In genomic region chr1:156319664-156320063, GRCh38 we compare ENCODE assay signal across 8 cellular contexts. TPM values are rescaled to one million over a fixed set of nuclear protein-coding genes. Genes with fewer than 3 reads are reported as not detected.
DNase-seq lines count a peak whose midpoint lies in the region; ATAC-seq and TF ChIP-seq lines count a peak whose summit lies in the region.

No MANE protein-coding gene starts in this region.

- H2AFZ ChIP-seq in OCI-LY3 (ENCODE audit: low read depth, low read length), result no peak overlapping the region

- H3K79me2 ChIP-seq in OCI-LY3 (ENCODE audit: low read length), result no peaks in the 10 kb centered on the region

- H4K20me1 ChIP-seq in OCI-LY3 (ENCODE audit: insufficient read depth, low read length), result no peaks in the 10 kb centered on the region

- H3K36me3 Mint-ChIP-seq in activated T-cell treated with anti-CD3 and anti-CD28 coated beads, Interleukin-2, amount 50 U/mL, for 24 hours (ENCODE audit: low read depth), result peaks cover 96% of the 10 kb centered on the region
- H3K36me3 Mint-ChIP-seq in WTC11, result peaks cover 85% of the 10 kb centered on the region

- H3K4me3 ChIP-seq in OCI-LY3 (ENCODE audit: low read length), result no peak overlapping the region
- H3K4me3 ChIP-seq in esophagus squamous epithelium, result no peak overlapping the region
- no peak overlapping the region for H3K4me3 ChIP-seq in testis

- TF ChIP-seq CTCF in OCI-LY3 (IDR thresholded peaks at IDR 0.05; ENCODE audit: low read depth, low read length), result peak; percentile 69
- TF ChIP-seq CTCF in esophagus squamous epithelium (IDR thresholded peaks at IDR 0.05), result peak in 4 of 6 experiments; percentile 23 to 57 (median 46)
- peak in 2 of 3 experiments; percentile 36 to 48 for TF ChIP-seq CTCF in testis (IDR thresholded peaks at IDR 0.05)
- no peak for TF ChIP-seq CTCF in WTC11 (IDR thresholded peaks at IDR 0.05)

- H3K4me1 Mint-ChIP-seq in activated T-cell treated with anti-CD3 and anti-CD28 coated beads, Interleukin-2, amount 50 U/mL, for 24 hours (ENCODE audit: low read depth), result no peaks in the 10 kb centered on the region
- H3K4me1 Mint-ChIP-seq in WTC11, result no peaks in the 10 kb centered on the region

- no peak overlapping the region for H3K4me2 ChIP-seq in OCI-LY3 (ENCODE audit: low read length)

- H3K9ac ChIP-seq in OCI-LY3 (ENCODE audit: low read length), result no peak overlapping the region

- DNase-seq in activated T-cell treated with anti-CD3 and anti-CD28 coated beads, Interleukin-2, amount 50 U/mL, for 24 hours, result peak; percentile 26
- DNase-seq in activated T-cell treated with anti-CD3 and anti-CD28 coated beads, Interleukin-2, amount 50 U/mL, for 1 hour, result no peak
- DNase-seq in esophagus squamous epithelium (lab: John Stamatoyannopoulos, UW), result no peak
- no peak for DNase-seq in testis
- DNase-seq in WTC11 (ENCODE audit: low spot score), result no peak

- no peak overlapping the region for H3K27ac ChIP-seq in OCI-LY3 (ENCODE audit: low read length)
- no peak overlapping the region for H3K27ac ChIP-seq in esophagus squamous epithelium
- H3K27ac ChIP-seq in testis, result no peak overlapping the region

- no peaks in the 10 kb centered on the region for H3K27me3 Mint-ChIP-seq in activated T-cell treated with anti-CD3 and anti-CD28 coated beads, Interleukin-2, amount 50 U/mL, for 24 hours
- no peaks in the 10 kb centered on the region for H3K27me3 Mint-ChIP-seq in WTC11 (ENCODE audit: low read depth)

- no peaks in the 10 kb centered on the region for H3K4me1 ChIP-seq in OCI-LY3 (ENCODE audit: low read length)
- no peaks in the 10 kb centered on the region for H3K4me1 ChIP-seq in esophagus squamous epithelium
- no peaks in the 10 kb centered on the region for H3K4me1 ChIP-seq in testis

- no peaks in the 10 kb centered on the region for H3K9me3 Mint-ChIP-seq in activated T-cell treated with anti-CD3 and anti-CD28 coated beads, Interleukin-2, amount 50 U/mL, for 24 hours
- H3K9me3 Mint-ChIP-seq in WTC11, result no peaks in the 10 kb centered on the region

- intact Hi-C loops in esophagus squamous epithelium (cut with DNase I), result loop anchor here (10.0 kb wide), 1 partner anchor 65 kb away; no protein-coding TSS in a partner anchor
- intact Hi-C loops in testis (cut with DNase I; ENCODE audit: low total_unique reads), result no loop called here

- H3K4me3 Mint-ChIP-seq in activated T-cell treated with anti-CD3 and anti-CD28 coated beads, Interleukin-2, amount 50 U/mL, for 24 hours, result no peak overlapping the region
- H3K4me3 Mint-ChIP-seq in WTC11, result no peak overlapping the region

- H3K36me3 ChIP-seq in OCI-LY3 (replicated peaks; ENCODE audit: low read depth, low read length), result peaks cover 71% of the 10 kb centered on the region
- H3K36me3 ChIP-seq in esophagus squamous epithelium, result peaks cover 49 to 100% (median 78%) of the 10 kb centered on the region in 3 donors
- no peaks in the 10 kb centered on the region for H3K36me3 ChIP-seq in testis (ENCODE audit: low read depth, missing control alignments)

- POLR2A ChIA-PET in WTC11 (lab: Charles Lee), result no interaction called here

- TF ChIP-seq POLR2A in esophagus squamous epithelium (IDR thresholded peaks at IDR 0.05), result no peak
- no peak for TF ChIP-seq POLR2A in testis (IDR thresholded peaks at IDR 0.05)

- H3K9me3 ChIP-seq in OCI-LY3 (ENCODE audit: insufficient read depth, low read length) (no peaks in the 10 kb centered on the region), esophagus squamous epithelium (no peaks in the 10 kb centered on the region), testis (no peaks in the 10 kb centered on the region)

- CTCF ChIA-PET in WTC11 (lab: Charles Lee), result interaction anchor here (0.7 to 1.8 kb wide), 18 partner anchors 10 to 183 kb away, joined by 3 to 14 read pairs (median 4); partner anchors contain the start of genes CCT3, SMG5, TMEM79 and TSACC

- ATAC-seq in WTC11, result no peak
- ATAC-seq in GM21447 (IDR thresholded peaks at IDR 0.05; ENCODE audit: unreplicated experiment), result no peak
- ATAC-seq in HG03342 (IDR thresholded peaks at IDR 0.05; ENCODE audit: unreplicated experiment), result no peak

- H3K27me3 ChIP-seq in OCI-LY3 (ENCODE audit: low read depth, low read length), result no peaks in the 10 kb centered on the region
- no peaks in the 10 kb centered on the region for H3K27me3 ChIP-seq in esophagus squamous epithelium
- H3K27me3 ChIP-seq in testis, result no peaks in the 10 kb centered on the region

- no peak overlapping the region for H3K27ac Mint-ChIP-seq in activated T-cell treated with anti-CD3 and anti-CD28 coated beads, Interleukin-2, amount 50 U/mL, for 24 hours
- H3K27ac Mint-ChIP-seq in WTC11, result no peak overlapping the region

- 64 to 88% methylated on average over 1 of the region's 1 CpG for WGBS in esophagus squamous epithelium, 2 donors
- WGBS in testis, 2 donors, result 67 to 72% methylated on average over 1 of the region's 1 CpG

TF ChIP-seq in WTC11, 78 proteins besides CTCF, POLR2A, EP300 and RAD21 (continues in another document):
- no peak for TF ChIP-seq GABPB1 (CRISPR knock-in tag; IDR thresholded peaks at IDR 0.05)
- TF ChIP-seq OVOL2 (CRISPR knock-in tag; IDR thresholded peaks at IDR 0.05; ENCODE audit: borderline replicate concordance), result no peak
- TF ChIP-seq ATF6 (CRISPR knock-in tag; IDR thresholded peaks at IDR 0.05), result no peak
- no peak for TF ChIP-seq ZNF317 (CRISPR knock-in tag; IDR thresholded peaks at IDR 0.05; ENCODE audit: borderline replicate concordance, low read depth)
- no peak for TF ChIP-seq ZNF532 (CRISPR knock-in tag; IDR thresholded peaks at IDR 0.05; ENCODE audit: borderline replicate concordance)

RNA-seq across cellular contexts. Expression of gene CCT3, which starts 18.4 kb away (rescaled TPM):
- 100 to 1,000 TPM; 149 to 258 (median 226) TPM for total RNA-seq in esophagus squamous epithelium
- 100 to 1,000 TPM; 192 to 203 TPM for total RNA-seq in testis
- polyA plus RNA-seq in testis (ENCODE audit: insufficient read depth, low read depth, low replicate concordance), result 302 TPM
- total RNA-seq in WTC11 (2021), result 411 to 479 TPM (median 429 TPM) in 3 replicates

RNA-seq across cellular contexts. Expression of gene TSACC, which starts 18.7 kb away (rescaled TPM):
- total RNA-seq in esophagus squamous epithelium (not detected), testis (100 to 1,000 TPM; 354 to 748 TPM), WTC11 (2021) (1.8 to 2.7 TPM (median 2.2 TPM) in 3 replicates)
- polyA plus RNA-seq in testis (ENCODE audit: insufficient read depth, low read depth, low replicate concordance), result 1,814 TPM

RNA-seq across cellular contexts. Expression of gene VHLL, which starts 20.6 kb away (rescaled TPM):
- under 1 TPM in 1 of 4 donors, not detected in 3; 0.57 TPM for total RNA-seq in esophagus squamous epithelium
- 1 to 10 TPM; 1.7 to 1.8 TPM for total RNA-seq in testis
- polyA plus RNA-seq in testis (ENCODE audit: insufficient read depth, low read depth, low replicate concordance), result not detected
- 0.39 TPM in 1 of 3 replicates, not detected in the others for total RNA-seq in WTC11 (2021)

RNA-seq across cellular contexts. Expression of gene GLMP, which starts 24.2 kb away (rescaled TPM):
- 10 to 100 TPM; 16.1 to 44.2 (median 27.7) TPM for total RNA-seq in esophagus squamous epithelium
- 10 to 100 TPM; 31.8 to 45.7 TPM for total RNA-seq in testis
- 26.1 TPM for polyA plus RNA-seq in testis (ENCODE audit: insufficient read depth, low read depth, low replicate concordance)
- total RNA-seq in WTC11 (2021), result 53.7 to 60.3 TPM (median 58.7 TPM) in 3 replicates

RNA-seq across cellular contexts. Expression of gene TMEM79, which starts 35.5 kb away (rescaled TPM):
- total RNA-seq in esophagus squamous epithelium (100 to 1,000 TPM in 2 of 4 donors, 10 to 100 TPM in 2; 64.9 to 140 (median 104) TPM), testis (1 to 10 TPM; 4.6 to 5.3 TPM), WTC11 (2021) (2.2 to 2.7 TPM (median 2.4 TPM) in 3 replicates)
- polyA plus RNA-seq in testis (ENCODE audit: insufficient read depth, low read depth, low replicate concordance), result 5.3 TPM

Comparison
In these comparisons a context has a peak if more than half of its experiments do, and no peak if none do; other contexts are left out.
1. RNA of gene TSACC, which starts 18.7 kb away (total RNA-seq): 354 to 748 TPM in testis; 1.8 to 2.7 TPM in WTC11 and not detected in esophagus squamous epithelium; every median in the first group is over 10 times any median in the second.